Comparison of ENCODE assay signal across 9 cellular contexts in genomic region chr3:9914559-9915251, GRCh38. TPM values are rescaled to one million over a fixed set of nuclear protein-coding genes. Genes with fewer than 3 reads are reported as not detected.
A peak's percentile ranks its signal among the peaks of the same experiment; 100 is the strongest.
DNase-seq lines count a peak whose midpoint lies in the region; ATAC-seq and TF ChIP-seq lines count a peak whose summit lies in the region.
"Had no signal": no experiment of that assay in that cellular context is flagged by ENCODE, and none has a peak within 500 bp of the region (broad histone marks: within the 10 kb centered on the region; RNA-seq: fewer than 3 reads in every experiment).

No MANE protein-coding gene starts in this region.

- H3K4me3 ChIP-seq in AG04449 (ENCODE audit: low read depth, low read length) (peak overlapping the region; percentile 61), GM23338 (peak overlapping the region; percentile 72), astrocyte of the cerebellum (ENCODE audit: low read depth, low read length) (peak overlapping the region; percentile 38), muscle layer of colon (ENCODE audit: low read depth in 1 of 2, low read length in 2 of 2) (peak overlapping the region; percentile 48 to 73)

- 0 out of 2 replicates have a peak, but pooled peaks cover 5% of the 10 kb centered on the region for H3F3A ChIP-seq in GM23338 (replicated peaks; ENCODE audit: low read depth)

- no peak overlapping the region for H3K27ac Mint-ChIP-seq in GM23338

- no peaks in the 10 kb centered on the region for H4K20me1 ChIP-seq in GM23338 (replicated peaks; ENCODE audit: insufficient read depth)

- ATAC-seq in GM23338 (peak; percentile 72), GM21576 (IDR thresholded peaks at IDR 0.05; ENCODE audit: unreplicated experiment) (no peak)

- no peak overlapping the region for H3K27ac ChIP-seq in GM23338 (ENCODE audit: low read depth)
- H3K27ac ChIP-seq in muscle layer of colon (ENCODE audit: low read depth, low read length): peak overlapping the region; percentile 75

- peak overlapping the region; percentile 71 for H3K9ac ChIP-seq in muscle layer of colon (ENCODE audit: low read length)

- H3K4me1 ChIP-seq in GM23338 (ENCODE audit: insufficient read depth) (peaks cover 17% of the 10 kb centered on the region), muscle layer of colon (ENCODE audit: insufficient read depth, low read length) (peaks cover 32% of the 10 kb centered on the region)

- H3K27me3 Mint-ChIP-seq in GM23338 (ENCODE audit: insufficient read depth, low read depth, poor library complexity): peaks cover 8% of the 10 kb centered on the region

- no peaks in the 10 kb centered on the region for H3K79me2 ChIP-seq in GM23338 (replicated peaks; ENCODE audit: insufficient read depth)

- TF ChIP-seq CTCF in AG04449 (IDR thresholded peaks at IDR 0.05; ENCODE audit: insufficient read depth, low read length, missing control alignments) (no peak), GM23338 (conservative IDR thresholded peaks at IDR 0.05; ENCODE audit: low read depth in 2 of 2) (no peak), astrocyte of the cerebellum (IDR thresholded peaks at IDR 0.05; ENCODE audit: low read depth, low read length, missing control alignments) (no peak)

- H3K9me3 ChIP-seq in muscle layer of colon (ENCODE audit: low read length): no peaks in the 10 kb centered on the region

- DNase-seq in AG04449 (ENCODE audit: low read depth, low spot score) (no peak), GM23338 (ENCODE audit: low spot score) (peak; percentile 81), astrocyte of the cerebellum (ENCODE audit: low read depth) (no peak), LoVo (ENCODE audit: low spot score) (no peak), GM19238 (ENCODE audit: insufficient read length, low spot score) (no peak), 8988T (no peak)

- no peaks in the 10 kb centered on the region for H3K36me3 ChIP-seq in GM23338 (ENCODE audit: insufficient read depth)
- no peaks in the 10 kb centered on the region for H3K36me3 ChIP-seq in muscle layer of colon (ENCODE audit: insufficient read depth, low read length)

- peaks cover 18% of the 10 kb centered on the region for H3K9me3 Mint-ChIP-seq in GM23338

- in situ Hi-C loops in astrocyte of the cerebellum (cut with HindIII; ENCODE audit: low sequenced_read_pairs): no loop called here

- 0 out of 2 replicates have a peak, but pooled peaks cover 4% of the 10 kb centered on the region for H3K9me2 ChIP-seq in GM23338 (ENCODE audit: insufficient read depth)

- H2AFZ ChIP-seq in GM23338: peak overlapping the region; percentile 80; the same call in 1 of the 2 replicates

- H3K4me2 ChIP-seq in GM23338: peak overlapping the region; percentile 91

- H3K27me3 ChIP-seq in GM23338 (ENCODE audit: insufficient read depth) (peaks cover 12% of the 10 kb centered on the region; the same call in 1 of the 2 replicates), muscle layer of colon (ENCODE audit: control insufficient read depth in 1 of 2, insufficient read depth in 2 of 2, low read length in 2 of 2) (no peaks in the 10 kb centered on the region)

- CTCF ChIA-PET in AG04449 (lab: Yijun Ruan, JAX): interaction anchor here (1.5 to 2.1 kb wide), 3 partner anchors 11 to 65 kb away, joined by 5 to 16 read pairs (median 6); partner anchors contain the start of gene IL17RE

- H3K36me3 Mint-ChIP-seq in GM23338 (ENCODE audit: low read depth): peaks cover 17% of the 10 kb centered on the region

- H3K4me3 Mint-ChIP-seq in GM23338: peak overlapping the region; percentile 64

- H3K4me1 Mint-ChIP-seq in GM23338: peaks cover 16% of the 10 kb centered on the region

- POLR2A ChIA-PET in AG04449 (lab: Yijun Ruan, JAX): interaction anchor here (0.6 to 2.2 kb wide), 2 partner anchors 19 to 20 kb away, joined by 3 to 12 read pairs; partner anchors contain the start of gene CRELD1

TF ChIP-seq in GM23338, 12 proteins besides CTCF, POLR2A, EP300 and RAD21:
- TF ChIP-seq EZH2 (IDR thresholded peaks at IDR 0.05; ENCODE audit: low read depth, unreplicated experiment) (no peak), ETS1 (IDR thresholded peaks at IDR 0.05) (no peak), POLR2AphosphoS5 (IDR thresholded peaks at IDR 0.05; ENCODE audit: low read depth) (no peak; the same call in 1 of the 2 replicates), ZNF114 (CRISPR knock-in tag; IDR thresholded peaks at IDR 0.05) (no peak), JUNB (IDR thresholded peaks at IDR 0.05; ENCODE audit: unreplicated experiment) (no peak), CREB1 (CRISPR knock-in tag; IDR thresholded peaks at IDR 0.05; ENCODE audit: low read depth) (no peak)
- TF ChIP-seq, protein P1, sequence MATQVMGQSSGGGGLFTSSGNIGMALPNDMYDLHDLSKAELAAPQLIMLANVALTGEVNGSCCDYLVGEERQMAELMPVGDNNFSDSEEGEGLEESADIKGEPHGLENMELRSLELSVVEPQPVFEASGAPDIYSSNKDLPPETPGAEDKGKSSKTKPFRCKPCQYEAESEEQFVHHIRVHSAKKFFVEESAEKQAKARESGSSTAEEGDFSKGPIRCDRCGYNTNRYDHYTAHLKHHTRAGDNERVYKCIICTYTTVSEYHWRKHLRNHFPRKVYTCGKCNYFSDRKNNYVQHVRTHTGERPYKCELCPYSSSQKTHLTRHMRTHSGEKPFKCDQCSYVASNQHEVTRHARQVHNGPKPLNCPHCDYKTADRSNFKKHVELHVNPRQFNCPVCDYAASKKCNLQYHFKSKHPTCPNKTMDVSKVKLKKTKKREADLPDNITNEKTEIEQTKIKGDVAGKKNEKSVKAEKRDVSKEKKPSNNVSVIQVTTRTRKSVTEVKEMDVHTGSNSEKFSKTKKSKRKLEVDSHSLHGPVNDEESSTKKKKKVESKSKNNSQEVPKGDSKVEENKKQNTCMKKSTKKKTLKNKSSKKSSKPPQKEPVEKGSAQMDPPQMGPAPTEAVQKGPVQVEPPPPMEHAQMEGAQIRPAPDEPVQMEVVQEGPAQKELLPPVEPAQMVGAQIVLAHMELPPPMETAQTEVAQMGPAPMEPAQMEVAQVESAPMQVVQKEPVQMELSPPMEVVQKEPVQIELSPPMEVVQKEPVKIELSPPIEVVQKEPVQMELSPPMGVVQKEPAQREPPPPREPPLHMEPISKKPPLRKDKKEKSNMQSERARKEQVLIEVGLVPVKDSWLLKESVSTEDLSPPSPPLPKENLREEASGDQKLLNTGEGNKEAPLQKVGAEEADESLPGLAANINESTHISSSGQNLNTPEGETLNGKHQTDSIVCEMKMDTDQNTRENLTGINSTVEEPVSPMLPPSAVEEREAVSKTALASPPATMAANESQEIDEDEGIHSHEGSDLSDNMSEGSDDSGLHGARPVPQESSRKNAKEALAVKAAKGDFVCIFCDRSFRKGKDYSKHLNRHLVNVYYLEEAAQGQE (IDR thresholded peaks at IDR 0.05; ENCODE audit: unreplicated experiment): no peak

RNA-seq across cellular contexts. Expression of gene IL17RC, which starts 2.2 kb away (rescaled TPM):
- 12.6 and 15.0 TPM in 2 replicates for total RNA-seq in GM23338 (2014; rRNA removed; shearing (Covaris generic))
- 8.4 and 10.2 TPM in 2 replicates for polyA plus RNA-seq in GM23338 (2016; fragmentation: Nextera tagmentation; extraction: Ambion mirVana)

RNA-seq across cellular contexts. Expression of gene IL17RE, which starts 12.1 kb away (rescaled TPM):
- total RNA-seq in GM23338 (2014; rRNA removed; shearing (Covaris generic)): 3.4 and 4.3 TPM in 2 replicates
- polyA plus RNA-seq in GM23338 (2016; fragmentation: Nextera tagmentation; extraction: Ambion mirVana): 1.0 and 1.1 TPM in 2 replicates

RNA-seq across cellular contexts. Expression of gene CRELD1, which starts 18.9 kb away (rescaled TPM):
- total RNA-seq in GM23338 (2014; rRNA removed; shearing (Covaris generic)): 8.4 and 11.5 TPM in 2 replicates
- 13.1 and 14.3 TPM in 2 replicates for polyA plus RNA-seq in GM23338 (2016; fragmentation: Nextera tagmentation; extraction: Ambion mirVana)

RNA-seq across cellular contexts. Expression of gene JAGN1, which starts 24.3 kb away (rescaled TPM):
- total RNA-seq in GM23338 (2014; rRNA removed; shearing (Covaris generic)): 22.5 and 23.7 TPM in 2 replicates
- polyA plus RNA-seq in GM23338 (2016; fragmentation: Nextera tagmentation; extraction: Ambion mirVana): 27.9 and 32.0 TPM in 2 replicates

RNA-seq across cellular contexts. Expression of gene CIDEC, which starts 34.7 kb away (rescaled TPM):
- total RNA-seq in GM23338 (2014; rRNA removed; shearing (Covaris generic)): not detected in 2 replicates
- polyA plus RNA-seq in GM23338 (2016; fragmentation: Nextera tagmentation; extraction: Ambion mirVana): not detected in 2 replicates
- total RNA-seq: dermis microvascular lymphatic vessel endothelial cell had no signal
